ENCODE assay signal across 9 cellular contexts in genomic region chr20:37903317-37904007, GRCh38.
DNase-seq lines count a peak whose midpoint lies in the region; ATAC-seq and TF ChIP-seq lines count a peak whose summit lies in the region.
"Had no signal": no experiment of that assay in that cellular context is flagged by ENCODE, and none has a peak within 500 bp of the region (broad histone marks: within the 10 kb centered on the region; RNA-seq: fewer than 3 reads in every experiment).

No MANE protein-coding gene starts in this region.

- H3K27me3 Mint-ChIP-seq in nephron (ENCODE audit: low read depth), result peaks cover 71% of the 10 kb centered on the region

- H4K20me1 ChIP-seq in BLaER1, result peaks cover 17% of the 10 kb centered on the region

- no peaks in the 10 kb centered on the region for H3K36me3 Mint-ChIP-seq in nephron (ENCODE audit: low read depth)

- TF ChIP-seq CTCF in HEK293 (tag by site-specific recombination; IDR thresholded peaks at IDR 0.05), result peak; percentile 59; the same call in 1 of the 2 replicates
- TF ChIP-seq CTCF in choroid plexus epithelial cell (conservative IDR thresholded peaks at IDR 0.05; ENCODE audit: low read depth, low read length), result peak; percentile 23
- TF ChIP-seq CTCF in nephron (IDR thresholded peaks at IDR 0.05; ENCODE audit: unreplicated experiment in 3 of 3), result peak in 2 of 3 experiments; percentile 23 to 53
- TF ChIP-seq CTCF in WERI-Rb-1 (IDR thresholded peaks at IDR 0.05; ENCODE audit: low read depth, low read length), result no peak

- peak overlapping the region; percentile 79 to 93 (median 90) for H3K4me3 Mint-ChIP-seq in nephron

- CTCF ChIA-PET in HEK293 (lab: Yijun Ruan, JAX), result interaction anchor here (0.6 to 1.4 kb wide), 2 partner anchors 15 to 623 kb away, joined by 4 read pairs; no protein-coding TSS in a partner anchor

- H3K9me3 Mint-ChIP-seq in nephron, result no peaks in the 10 kb centered on the region

- H3K27ac ChIP-seq in BLaER1 (no peak overlapping the region), HEK293 (ENCODE audit: extremely low read depth, low read depth, low read length) (no peak overlapping the region; the same call in 1 of the 2 replicates), WERI-Rb-1 (no peak overlapping the region)

- ATAC-seq in HG03457 (IDR thresholded peaks at IDR 0.05; ENCODE audit: unreplicated experiment) (no peak), HG03439 (IDR thresholded peaks at IDR 0.05; ENCODE audit: unreplicated experiment) (no peak)

- H3K4me2 ChIP-seq in BLaER1, result peak overlapping the region; percentile 65

- peak overlapping the region; percentile 56 for H3K4me3 ChIP-seq in BLaER1
- H3K4me3 ChIP-seq in HEK293 (ENCODE audit: low read depth, low read length), result peak overlapping the region; percentile 32
- H3K4me3 ChIP-seq in choroid plexus epithelial cell (ENCODE audit: low read depth, low read length), result peak overlapping the region; percentile 62
- no peak overlapping the region for H3K4me3 ChIP-seq in WERI-Rb-1 (ENCODE audit: low read depth, low read length)

- no peaks in the 10 kb centered on the region for H3K9me3 ChIP-seq in BLaER1
- no peaks in the 10 kb centered on the region for H3K9me3 ChIP-seq in HEK293 (ENCODE audit: control insufficient read depth, insufficient read depth, low read depth, low read length)
- no peaks in the 10 kb centered on the region for H3K9me3 ChIP-seq in WERI-Rb-1 (ENCODE audit: severe bottlenecking)

- H3K27me3 ChIP-seq in BLaER1 (peaks cover 75% of the 10 kb centered on the region), WERI-Rb-1 (ENCODE audit: insufficient read depth, low read depth, severe bottlenecking) (no peaks in the 10 kb centered on the region)

- H3K27ac Mint-ChIP-seq in nephron, result peak overlapping the region in 1 of 3 experiments; percentile 1

- POLR2A ChIA-PET in HEK293 (lab: Yijun Ruan, JAX), result no interaction called here

- no peak overlapping the region for H3K9ac ChIP-seq in BLaER1

- no peak for DNase-seq in choroid plexus epithelial cell (ENCODE audit: low read depth)
- no peak for DNase-seq in NCI-H146 treated with DMSO at 0.1 percent for 48 hours (lab: John Stamatoyannopoulos, UW; ENCODE audit: unreplicated experiment)
- DNase-seq in WERI-Rb-1, result no peak
- DNase-seq: effector CD4-positive, alpha-beta T cell had no signal

- H3K4me1 Mint-ChIP-seq in nephron, result peaks cover 45% of the 10 kb centered on the region

- H3K36me3 ChIP-seq in BLaER1 (no peaks in the 10 kb centered on the region), HEK293 (ENCODE audit: control insufficient read depth in 2 of 2, insufficient read depth in 1 of 2, low read length in 2 of 2) (no peaks in the 10 kb centered on the region), WERI-Rb-1 (no peaks in the 10 kb centered on the region)

- peaks cover 5% of the 10 kb centered on the region; the same call in 1 of the 2 replicates for H3K4me1 ChIP-seq in BLaER1
- H3K4me1 ChIP-seq in HEK293 (ENCODE audit: control insufficient read depth, insufficient read depth, low read length), result peaks cover 9% of the 10 kb centered on the region

TF ChIP-seq in HEK293, 187 proteins besides CTCF, POLR2A, EP300 and RAD21 (continues in another document):
- TF ChIP-seq ZBTB8A (tag by site-specific recombination; IDR thresholded peaks at IDR 0.05) (peak; percentile 8; the same call in 1 of the 2 replicates), ZNF561 (tag by site-specific recombination; IDR thresholded peaks at IDR 0.05; ENCODE audit: borderline replicate concordance) (peak; percentile 72; the same call in 1 of the 2 replicates), ZBTB20 (tag by site-specific recombination; IDR thresholded peaks at IDR 0.05) (peak; percentile 27; the same call in 1 of the 2 replicates), ZSCAN30 (tag by site-specific recombination; IDR thresholded peaks at IDR 0.05) (0 out of 2 replicates have a peak, but pooled peaks have one; percentile 10), ZBTB10 (tag by site-specific recombination; IDR thresholded peaks at IDR 0.05) (0 out of 2 replicates have a peak, but pooled peaks have one; percentile 59), ZNF174 (tag by site-specific recombination; IDR thresholded peaks at IDR 0.05) (no peak), ZNF2 (tag by site-specific recombination; IDR thresholded peaks at IDR 0.05) (peak; percentile 79), ZNF169 (tag by site-specific recombination; IDR thresholded peaks at IDR 0.05) (no peak), ZNF664 (tag by site-specific recombination; IDR thresholded peaks at IDR 0.05) (no peak), ZNF692 (tag by site-specific recombination; IDR thresholded peaks at IDR 0.05) (0 out of 2 replicates have a peak, but pooled peaks have one; percentile 19), PATZ1 (tag by site-specific recombination; IDR thresholded peaks at IDR 0.05) (peak; percentile 25; the same call in 1 of the 2 replicates)
- TF ChIP-seq, protein P1, sequence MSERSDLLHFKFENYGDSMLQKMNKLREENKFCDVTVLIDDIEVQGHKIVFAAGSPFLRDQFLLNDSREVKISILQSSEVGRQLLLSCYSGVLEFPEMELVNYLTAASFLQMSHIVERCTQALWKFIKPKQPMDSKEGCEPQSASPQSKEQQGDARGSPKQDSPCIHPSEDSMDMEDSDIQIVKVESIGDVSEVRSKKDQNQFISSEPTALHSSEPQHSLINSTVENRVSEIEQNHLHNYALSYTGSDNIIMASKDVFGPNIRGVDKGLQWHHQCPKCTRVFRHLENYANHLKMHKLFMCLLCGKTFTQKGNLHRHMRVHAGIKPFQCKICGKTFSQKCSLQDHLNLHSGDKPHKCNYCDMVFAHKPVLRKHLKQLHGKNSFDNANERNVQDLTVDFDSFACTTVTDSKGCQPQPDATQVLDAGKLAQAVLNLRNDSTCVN (tag by site-specific recombination; optimal IDR thresholded peaks at IDR 0.05), result peak; percentile 32
- TF ChIP-seq, protein P2, sequence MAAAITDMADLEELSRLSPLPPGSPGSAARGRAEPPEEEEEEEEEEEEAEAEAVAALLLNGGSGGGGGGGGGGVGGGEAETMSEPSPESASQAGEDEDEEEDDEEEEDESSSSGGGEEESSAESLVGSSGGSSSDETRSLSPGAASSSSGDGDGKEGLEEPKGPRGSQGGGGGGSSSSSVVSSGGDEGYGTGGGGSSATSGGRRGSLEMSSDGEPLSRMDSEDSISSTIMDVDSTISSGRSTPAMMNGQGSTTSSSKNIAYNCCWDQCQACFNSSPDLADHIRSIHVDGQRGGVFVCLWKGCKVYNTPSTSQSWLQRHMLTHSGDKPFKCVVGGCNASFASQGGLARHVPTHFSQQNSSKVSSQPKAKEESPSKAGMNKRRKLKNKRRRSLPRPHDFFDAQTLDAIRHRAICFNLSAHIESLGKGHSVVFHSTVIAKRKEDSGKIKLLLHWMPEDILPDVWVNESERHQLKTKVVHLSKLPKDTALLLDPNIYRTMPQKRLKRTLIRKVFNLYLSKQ (tag by site-specific recombination; IDR thresholded peaks at IDR 0.05; ENCODE audit: borderline replicate concordance), result no peak
